Comparison of ENCODE assay signal across 15 cellular contexts in the genomic region with DNA sequence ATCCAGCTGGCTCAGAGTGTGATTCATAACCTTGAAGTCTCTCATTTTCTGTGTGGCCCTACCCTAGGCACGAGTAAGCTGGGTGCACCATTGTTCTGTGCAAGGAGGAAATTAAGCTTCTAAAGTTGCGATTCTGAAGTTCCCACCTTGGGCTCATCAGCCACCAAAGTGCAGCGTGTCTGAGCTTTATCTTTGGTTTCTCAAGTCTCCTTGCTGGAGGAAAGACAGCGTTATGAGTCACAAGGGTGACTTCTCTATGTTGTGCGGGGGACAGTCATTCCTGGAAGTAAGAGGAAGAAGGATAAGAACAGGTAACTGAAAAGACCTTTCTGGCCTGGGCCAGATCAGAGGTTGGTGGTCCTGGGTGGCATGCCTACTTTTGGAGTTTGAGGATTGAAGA. TPM values are rescaled to one million over a fixed set of nuclear protein-coding genes. Genes with fewer than 3 reads are reported as not detected.
"Had no signal": no experiment of that assay in that cellular context is flagged by ENCODE, and none has a peak within 500 bp of the region (broad histone marks: within the 10 kb centered on the region; RNA-seq: fewer than 3 reads in every experiment).

No MANE protein-coding gene starts in this region.

- H3K27me3 Mint-ChIP-seq: activated CD4-positive, alpha-beta T cell treated with anti-CD3 and anti-CD28 coated beads, Interleukin-2, amount 10 ng/mL, durations not matched to agents 7 days and 5 days; stimulated activated memory B cell treated with anti-CD40 and anti-IgM and Interleukin-4, amounts not matched to agents 10 μg/mL and 1 μg/mL and 100 μg/mL, for 72 hours had no signal

- H3K27me3 ChIP-seq: cardiac muscle cell, hepatocyte, uterus had no signal

- H3K4me1 Mint-ChIP-seq: activated CD4-positive, alpha-beta T cell treated with anti-CD3 and anti-CD28 coated beads, Interleukin-2, amount 10 ng/mL, durations not matched to agents 7 days and 5 days; activated naive CD8-positive, alpha-beta T cell treated with anti-CD3 and anti-CD28 coated beads, Interleukin-2, amount 10 ng/mL, durations not matched to agents 7 days and 5 days; stimulated activated memory B cell treated with anti-CD40 and anti-IgM and Interleukin-4, amounts not matched to agents 10 μg/mL and 1 μg/mL and 100 μg/mL, for 72 hours had no signal

- H3K9me3 Mint-ChIP-seq: activated CD4-positive, alpha-beta T cell treated with anti-CD3 and anti-CD28 coated beads, Interleukin-2, amount 10 ng/mL, durations not matched to agents 7 days and 5 days; activated naive CD8-positive, alpha-beta T cell treated with anti-CD3 and anti-CD28 coated beads, Interleukin-2, amount 10 ng/mL, durations not matched to agents 7 days and 5 days; activated T-cell treated with anti-CD3 and anti-CD28 coated beads, Interleukin-2, amount 50 U/mL, for 72 hours; mesothelial cell of epicardium; stimulated activated memory B cell treated with anti-CD40 and anti-IgM and Interleukin-4, amounts not matched to agents 10 μg/mL and 1 μg/mL and 100 μg/mL, for 72 hours had no signal

- H3K4me3 ChIP-seq: cardiac muscle cell, hepatocyte, lung, uterus had no signal

- H3K4me3 Mint-ChIP-seq: activated CD4-positive, alpha-beta T cell treated with anti-CD3 and anti-CD28 coated beads, Interleukin-2, amount 10 ng/mL, durations not matched to agents 7 days and 5 days; activated naive CD8-positive, alpha-beta T cell treated with anti-CD3 and anti-CD28 coated beads, Interleukin-2, amount 10 ng/mL, durations not matched to agents 7 days and 5 days; activated T-cell treated with anti-CD3 and anti-CD28 coated beads, Interleukin-2, amount 50 U/mL, for 72 hours; mesothelial cell of epicardium; stimulated activated memory B cell treated with anti-CD40 and anti-IgM and Interleukin-4, amounts not matched to agents 10 μg/mL and 1 μg/mL and 100 μg/mL, for 72 hours had no signal

- DNase-seq: activated CD4-positive, alpha-beta T cell treated with anti-CD3 and anti-CD28 coated beads, Interleukin-2, amount 10 ng/mL, durations not matched to agents 7 days and 5 days; activated CD4-positive, CD25-positive, alpha-beta regulatory T cell; activated CD8-positive, alpha-beta memory T cell treated with anti-CD3 and anti-CD28 coated beads, Interleukin-2, amount 50 U/mL, for 48 hours; activated gamma-delta T cell treated with Interleukin-2 at 50 U/mL for 16 hours; activated naive CD8-positive, alpha-beta T cell treated with anti-CD3 and anti-CD28 coated beads, Interleukin-2, amount 10 ng/mL, durations not matched to agents 7 days and 5 days; activated T-cell treated with anti-CD3 and anti-CD28 coated beads, Interleukin-2, amount 50 U/mL, for 72 hours; aorta; erythroblast; islet precursor cell; uterus had no signal

- H3K36me3 Mint-ChIP-seq: activated naive CD8-positive, alpha-beta T cell treated with anti-CD3 and anti-CD28 coated beads, Interleukin-2, amount 10 ng/mL, durations not matched to agents 7 days and 5 days; mesothelial cell of epicardium; stimulated activated memory B cell treated with anti-CD40 and anti-IgM and Interleukin-4, amounts not matched to agents 10 μg/mL and 1 μg/mL and 100 μg/mL, for 72 hours had no signal

- ATAC-seq: activated T-cell treated with anti-CD3 and anti-CD28 coated beads, Interleukin-2, amount 50 U/mL, for 72 hours; stimulated activated memory B cell treated with anti-CD40 and anti-IgM and Interleukin-4, amounts not matched to agents 10 μg/mL and 1 μg/mL and 100 μg/mL, for 72 hours had no signal

- H3K27ac Mint-ChIP-seq: activated CD4-positive, alpha-beta T cell treated with anti-CD3 and anti-CD28 coated beads, Interleukin-2, amount 10 ng/mL, durations not matched to agents 7 days and 5 days; activated T-cell treated with anti-CD3 and anti-CD28 coated beads, Interleukin-2, amount 50 U/mL, for 72 hours; mesothelial cell of epicardium; stimulated activated memory B cell treated with anti-CD40 and anti-IgM and Interleukin-4, amounts not matched to agents 10 μg/mL and 1 μg/mL and 100 μg/mL, for 72 hours had no signal

- H3K36me3 ChIP-seq: cardiac muscle cell, uterus had no signal

RNA-seq across cellular contexts. Expression of a gene that starts 16.8 kb away (rescaled TPM):
- total RNA-seq: activated CD4-positive, alpha-beta T cell treated with anti-CD3 and anti-CD28 coated beads, Interleukin-2, amount 10 ng/mL, durations not matched to agents 7 days and 5 days; activated naive CD8-positive, alpha-beta T cell treated with anti-CD3 and anti-CD28 coated beads, Interleukin-2, amount 10 ng/mL, durations not matched to agents 7 days and 5 days; activated T-cell treated with anti-CD3 and anti-CD28 coated beads, Interleukin-2, amount 50 U/mL, for 72 hours had no signal
